ENCODE assay signal across 8 cellular contexts in the genomic region with DNA sequence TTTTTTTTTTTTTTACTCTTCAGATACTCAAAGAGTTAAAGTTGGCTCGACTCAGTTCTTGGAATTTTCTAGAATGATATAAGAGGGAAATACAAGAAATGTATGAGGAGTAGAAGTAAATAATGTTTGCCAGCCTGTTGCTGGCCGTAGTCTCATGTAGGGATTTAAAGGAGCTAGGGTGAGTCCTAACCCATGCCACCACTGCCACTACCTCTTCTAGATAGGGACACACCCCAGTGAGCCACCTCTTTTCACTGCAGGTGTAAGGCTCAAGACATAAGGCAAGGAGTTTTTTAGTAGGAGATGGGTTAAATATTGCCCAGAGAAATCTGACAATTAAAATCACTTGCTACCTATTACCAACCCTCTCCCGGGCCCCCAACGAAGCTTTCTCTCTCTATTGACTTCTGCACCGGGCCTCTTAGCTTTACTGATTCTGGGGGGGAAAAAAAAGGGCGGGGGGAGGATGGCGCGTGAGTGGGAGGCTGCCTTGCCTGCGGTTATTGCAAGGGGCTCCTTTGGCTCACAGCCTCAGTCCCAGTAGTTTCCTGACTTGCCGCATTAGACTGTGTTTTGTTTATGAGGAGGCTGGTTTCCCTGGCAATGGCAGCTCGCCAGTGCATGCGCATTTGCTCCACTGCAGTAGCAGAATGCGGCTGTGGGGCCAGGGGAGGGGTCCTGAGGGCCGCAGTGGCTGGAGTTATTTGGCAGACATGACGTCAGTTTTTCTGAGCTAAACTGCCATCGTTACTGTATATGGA. TPM values are rescaled to one million over a fixed set of nuclear protein-coding genes. Genes with fewer than 3 reads are reported as not detected.
DNase-seq lines count a peak whose midpoint lies in the region; ATAC-seq, FAIRE-seq and TF ChIP-seq lines count a peak whose summit lies in the region.

No MANE protein-coding gene starts in this region.

- no peak overlapping the region for H3K27ac ChIP-seq in pancreas

- no peaks in the 10 kb centered on the region for H3K36me3 ChIP-seq in pancreas

- WGBS in pancreas, 2 donors = 6 to 19% methylated on average over 16 of the region's 16 CpGs

- ATAC-seq in HG03175 (IDR thresholded peaks at IDR 0.05; ENCODE audit: unreplicated experiment) (peak; percentile 50), pancreas (peak; percentile 66 to 80 (median 70))
- ATAC-seq in activated T-cell treated with anti-CD3 and anti-CD28 coated beads, Interleukin-2, amount 50 U/mL, for 4 hours = peak; percentile 34 to 48

- H3K4me1 Mint-ChIP-seq in activated T-cell treated with anti-CD3 and anti-CD28 coated beads, Interleukin-2, amount 50 U/mL, for 4 hours (ENCODE audit: low read depth) = no peaks in the 10 kb centered on the region

- H3K9me3 Mint-ChIP-seq in activated T-cell treated with anti-CD3 and anti-CD28 coated beads, Interleukin-2, amount 50 U/mL, for 4 hours = no peaks in the 10 kb centered on the region

- TF ChIP-seq CTCF in pancreas (IDR thresholded peaks at IDR 0.05) = no peak

- H3K4me1 ChIP-seq in pancreas = no peaks in the 10 kb centered on the region

- no peaks in the 10 kb centered on the region for H3K9me3 ChIP-seq in pancreas

- H3K4me3 Mint-ChIP-seq in activated T-cell treated with anti-CD3 and anti-CD28 coated beads, Interleukin-2, amount 50 U/mL, for 4 hours = no peak overlapping the region

- intact Hi-C loops in head of caudate nucleus (cut with DNase I) (no loop called here), pancreas (cut with DNase I) (no loop called here)

- DNase-seq in DMS53 (lab: John Stamatoyannopoulos, UW) (peak; percentile 90), head of caudate nucleus (peak; percentile 34 to 87 (median 72)), pancreas (peak; percentile 22 to 74 (median 46)), NOMO-1 treated with dmso at 0.1 percent for 144 hours (lab: John Stamatoyannopoulos, UW; ENCODE audit: unreplicated experiment) (no peak), GF-D8 (lab: John Stamatoyannopoulos, UW) (no peak), A172 (ENCODE audit: low spot score) (no peak)
- DNase-seq in activated T-cell treated with anti-CD3 and anti-CD28 coated beads, Interleukin-2, amount 50 U/mL, for 4 hours = no peak

- H3K27me3 ChIP-seq in pancreas = peaks cover 0 to 22% (median 2%) of the 10 kb centered on the region in 4 donors

- no peaks in the 10 kb centered on the region for H3K36me3 Mint-ChIP-seq in activated T-cell treated with anti-CD3 and anti-CD28 coated beads, Interleukin-2, amount 50 U/mL, for 4 hours (ENCODE audit: insufficient read depth)

- H3K27me3 Mint-ChIP-seq in activated T-cell treated with anti-CD3 and anti-CD28 coated beads, Interleukin-2, amount 50 U/mL, for 4 hours (ENCODE audit: low read depth) = no peaks in the 10 kb centered on the region

- H3K4me3 ChIP-seq in pancreas = no peak overlapping the region

- FAIRE-seq in pancreas (lab: Jason Lieb, UNC) = peak; percentile 43

RNA-seq across cellular contexts. Expression of a gene that starts 3.0 kb away (rescaled TPM):
- 1 to 10 TPM in 1 of 3 donors, under 1 TPM in 2; 0.38 to 1.4 (median 0.48) TPM for total RNA-seq in activated T-cell treated with anti-CD3 and anti-CD28 coated beads, Interleukin-2, amount 50 U/mL, for 4 hours
- total RNA-seq in pancreas = 100 to 1,000 TPM in 2 of 6 donors, 10 to 100 TPM in 4; 35.1 to 221 (median 92.1) TPM
- 1 to 10 TPM in 1 of 2 donors, under 1 TPM in 1; 0.47 to 3.7 TPM for polyA plus RNA-seq in pancreas
- total RNA-seq in A172 (2014; rRNA removed; shearing (Covaris generic)) = 0.48 and 2.2 TPM in 2 replicates

Comparison
In these comparisons a context has a peak if more than half of its experiments do, and no peak if none do; other contexts are left out.
1. DNase-seq: peak in DMS53 (single experiment), head of caudate nucleus (42 of 42) and pancreas (6 of 6); none in activated T-cell treated with anti-CD3 and anti-CD28 coated beads, Interleukin-2, amount 50 U/mL, for 4 hours (single experiment), NOMO-1 treated with dmso at 0.1 percent for 144 hours (single experiment), GF-D8 (single experiment) and A172 (single experiment).
2. RNA of a gene that starts 3.0 kb away (total RNA-seq): 35.1 to 221 TPM in pancreas; 0.48 to 2.2 TPM in A172 and 0.38 to 1.4 TPM in activated T-cell treated with anti-CD3 and anti-CD28 coated beads, Interleukin-2, amount 50 U/mL, for 4 hours; every median in the first group is over 10 times any median in the second.
3. Peak in every context shown above with its lines, with median percentiles within 50 percentile points of each other: ATAC-seq.